18 cellular contexts compared by ENCODE assay signal in genomic region chr5:15575566-15576195, GRCh38.
DNase-seq lines count a peak whose midpoint lies in the region; ATAC-seq, FAIRE-seq and TF ChIP-seq lines count a peak whose summit lies in the region.
"Had no signal": no experiment of that assay in that cellular context is flagged by ENCODE, and none has a peak within 500 bp of the region (broad histone marks: within the 10 kb centered on the region; RNA-seq: fewer than 3 reads in every experiment).

No MANE protein-coding gene starts in this region.

- peak overlapping the region; percentile 70 for H3K27ac Mint-ChIP-seq in osteocyte (ENCODE audit: unreplicated experiment)
- H3K27ac Mint-ChIP-seq: CD14-positive monocyte had no signal

- TF ChIP-seq POLR2A in H54 (IDR thresholded peaks at IDR 0.05; ENCODE audit: low read depth, low read length) = no peak

- no peak overlapping the region for H3K27ac ChIP-seq in pancreas
- H3K27ac ChIP-seq: RWPE1, SJCRH30 had no signal

- FAIRE-seq in H54 (lab: Jason Lieb, UNC) (peak; percentile 68), pancreas (lab: Jason Lieb, UNC) (no peak)

- peak overlapping the region; percentile 14 for H3K4me3 Mint-ChIP-seq in osteocyte (ENCODE audit: unreplicated experiment)
- H3K4me3 Mint-ChIP-seq: CD14-positive monocyte had no signal

- H3K36me3 ChIP-seq in pancreas = no peaks in the 10 kb centered on the region
- H3K36me3 ChIP-seq: SJCRH30 had no signal

- DNase-seq in H54 (ENCODE audit: insufficient read length, low spot score) (no peak), choroid plexus epithelial cell (ENCODE audit: low read depth) (peak; percentile 37), fibroblast of the aortic adventitia (ENCODE audit: low read depth) (peak; percentile 65), osteocyte (ENCODE audit: extremely low spot score, unreplicated experiment) (no peak), NCI-H1694 (lab: John Stamatoyannopoulos, UW) (no peak), pancreas (no peak), GM13977 (ENCODE audit: low spot score) (no peak), HT-29 (ENCODE audit: low spot score) (no peak)
- DNase-seq: COR-L47; KBM-7; NCI-H1417 treated with DMSO at 0.1 percent for 48 hours; NCI-H2029; NCI-H2171; NCI-H446 treated with DMSO at 0.1 percent for 48 hours; NK-92 treated with Interleukin-12 subunit alpha and Interleukin-12 subunit beta, amount 100 ng/mL, for 24 hours; SJCRH30 had no signal

- H3K9me3 ChIP-seq in pancreas = no peaks in the 10 kb centered on the region
- H3K9me3 ChIP-seq: SJCRH30 had no signal

- 67% methylated on average over 1 of the region's 1 CpG for WGBS in pancreas, 2 donors

- H3K4me3 ChIP-seq in choroid plexus epithelial cell (ENCODE audit: low read depth, low read length) (no peak overlapping the region), fibroblast of the aortic adventitia (ENCODE audit: low read depth, low read length) (no peak overlapping the region), pancreas (no peak overlapping the region)
- H3K4me3 ChIP-seq: SJCRH30 had no signal

- no peaks in the 10 kb centered on the region for H3K9me3 Mint-ChIP-seq in osteocyte (ENCODE audit: unreplicated experiment)

- in situ Hi-C loops in GM13977 (cut with MboI; ENCODE audit: low pct_unique_long_range_greater_than_20kb, low sequenced_read_pairs, unreplicated experiment) = no loop called here

- intact Hi-C loops in pancreas (cut with DNase I) = no loop called here

- peaks cover 41% of the 10 kb centered on the region for H3K4me1 Mint-ChIP-seq in osteocyte (ENCODE audit: unreplicated experiment)
- H3K4me1 Mint-ChIP-seq: CD14-positive monocyte had no signal

- no peaks in the 10 kb centered on the region for H3K36me3 Mint-ChIP-seq in osteocyte (ENCODE audit: unreplicated experiment)
- H3K36me3 Mint-ChIP-seq: CD14-positive monocyte had no signal

- TF ChIP-seq CTCF in choroid plexus epithelial cell (conservative IDR thresholded peaks at IDR 0.05; ENCODE audit: low read depth, low read length) (no peak), fibroblast of the aortic adventitia (IDR thresholded peaks at IDR 0.05; ENCODE audit: insufficient read depth, low read length) (no peak), osteocyte (IDR thresholded peaks at IDR 0.05) (no peak), pancreas (IDR thresholded peaks at IDR 0.05) (no peak), GM13977 (IDR thresholded peaks at IDR 0.05; ENCODE audit: extremely low read depth, insufficient read depth, missing control alignments) (no peak)

- H3K4me1 ChIP-seq in pancreas = no peaks in the 10 kb centered on the region
- H3K4me1 ChIP-seq: SJCRH30 had no signal

- no peaks in the 10 kb centered on the region for H3K27me3 Mint-ChIP-seq in osteocyte (ENCODE audit: unreplicated experiment)

- ATAC-seq in pancreas = no peak

- H3K27me3 ChIP-seq in pancreas = no peaks in the 10 kb centered on the region
- H3K27me3 ChIP-seq: SJCRH30 had no signal

Comparison
In these comparisons a context has a peak if more than half of its experiments do, and no peak if none do; other contexts are left out.
1. DNase-seq: peak in choroid plexus epithelial cell (single experiment) and fibroblast of the aortic adventitia (single experiment); none in H54 (single experiment), osteocyte (single experiment), NCI-H1694 (single experiment), pancreas (0 of 6), GM13977 (single experiment) and HT-29 (single experiment).